8 cellular contexts compared by ENCODE assay signal in genomic region chr12:111685811-111686573, GRCh38. TPM values are rescaled to one million over a fixed set of nuclear protein-coding genes. Genes with fewer than 3 reads are reported as not detected.
A peak's percentile ranks its signal among the peaks of the same experiment; 100 is the strongest.
DNase-seq lines count a peak whose midpoint lies in the region; ATAC-seq and TF ChIP-seq lines count a peak whose summit lies in the region.

TSS of gene ACAD10 (plus strand) at chr12:111686053. CDS start at chr12:111692710, 6,657 bp downstream.
TSS of gene BRAP (minus strand) at chr12:111685956. CDS start at chr12:111685792, 164 bp downstream.

- no peaks in the 10 kb centered on the region for H3K9me3 ChIP-seq in heart right ventricle

- no peaks in the 10 kb centered on the region for H3K27me3 ChIP-seq in heart right ventricle

- H3K27me3 Mint-ChIP-seq in type B pancreatic cell, result no peaks in the 10 kb centered on the region

- H3K9me3 Mint-ChIP-seq in type B pancreatic cell, result no peaks in the 10 kb centered on the region

- H3K4me1 ChIP-seq in heart right ventricle, result peaks cover 8 to 34% (median 29%) of the 10 kb centered on the region in 9 donors

- peak; percentile 62 for DNase-seq in NCI-H1694 (lab: John Stamatoyannopoulos, UW)
- peak; percentile 53 for DNase-seq in amniotic stem cell (lab: John Stamatoyannopoulos, UW)
- peak; percentile 94 to 96 for DNase-seq in heart right ventricle
- DNase-seq in posterior cingulate gyrus, result peak; percentile 87 to 98 (median 90)
- peak; percentile 96 for DNase-seq in type B pancreatic cell (ENCODE audit: extremely low spot score, unreplicated experiment)

- TF ChIP-seq CTCF in heart right ventricle (IDR thresholded peaks at IDR 0.05) (peak in 2 of 9 donors; percentile 15 to 23), type B pancreatic cell (conservative IDR thresholded peaks at IDR 0.05) (no peak)

- peaks cover 0 to 28% (median 10%) of the 10 kb centered on the region in 9 donors for H3K36me3 ChIP-seq in heart right ventricle

- intact Hi-C loops in T-helper 1 cell treated with Interleukin-12 subunit alpha and Interleukin-12 subunit beta and Interleukin-4 antibody, amounts not matched to agents 30 ng/mL and 1 ng/mL, for 36 hours (cut with micrococcal nuclease), result loop anchor here (1.0 to 5.0 kb wide), 11 partner anchors 87 to 723 kb away; partner anchors contain the start of genes ATXN2, ERP29, NAA25 and RPL6
- intact Hi-C loops in heart right ventricle (cut with DNase I), result no loop called here
- intact Hi-C loops in posterior cingulate gyrus (cut with DNase I), result loop anchor here (2.0 kb wide), 1 partner anchor 87 kb away; the partner anchor contains the start of gene ATXN2

- peak within 1 kb of the TSS; percentile 99 for H3K4me3 Mint-ChIP-seq in type B pancreatic cell

- peaks cover 11% of the 10 kb centered on the region for H3K36me3 Mint-ChIP-seq in type B pancreatic cell

- peak within 1 kb of the TSS; percentile 72 to 99 (median 90) for H3K4me3 ChIP-seq in heart right ventricle

- peaks cover 18% of the 10 kb centered on the region for H3K4me1 Mint-ChIP-seq in type B pancreatic cell (ENCODE audit: unreplicated experiment)

- TF ChIP-seq POLR2A in GM15510 (IDR thresholded peaks at IDR 0.05; ENCODE audit: borderline replicate concordance, extremely low read depth, insufficient read length), result peak; percentile 91

- peak within 1 kb of the TSS; percentile 96 for H3K27ac Mint-ChIP-seq in type B pancreatic cell

- WGBS in heart right ventricle, 2 donors, result 0 to 1% methylated on average over 53 to 63 of the region's 63 CpGs

- ATAC-seq in HG02884 (IDR thresholded peaks at IDR 0.05; ENCODE audit: unreplicated experiment) (peak; percentile 76), heart right ventricle (peak; percentile 93 to 99 (median 99))

- peak within 1 kb of the TSS; percentile 74 to 96 (median 92) for H3K27ac ChIP-seq in heart right ventricle

RNA-seq across cellular contexts. Expression of gene ACAD10, which starts in this region (rescaled TPM):
- 27.7 and 29.5 TPM in 2 replicates for total RNA-seq in T-helper 1 cell treated with Interleukin-12 subunit alpha and Interleukin-12 subunit beta and Interleukin-4 antibody, amounts not matched to agents 30 ng/mL and 1 ng/mL, for 36 hours
- total RNA-seq in heart right ventricle (10 to 100 TPM; 20.3 to 43.4 (median 35.6) TPM), type B pancreatic cell (ENCODE audit: low replicate concordance) (46.6 and 49.9 TPM in 2 replicates)
- polyA plus RNA-seq in heart right ventricle, result 10 to 100 TPM in 1 of 2 donors, 1 to 10 TPM in 1; 7.8 to 35.5 TPM

RNA-seq across cellular contexts. Expression of gene BRAP, which starts in this region (rescaled TPM):
- total RNA-seq in T-helper 1 cell treated with Interleukin-12 subunit alpha and Interleukin-12 subunit beta and Interleukin-4 antibody, amounts not matched to agents 30 ng/mL and 1 ng/mL, for 36 hours, result 21.7 and 21.9 TPM in 2 replicates
- total RNA-seq in heart right ventricle (10 to 100 TPM; 10.6 to 18.5 (median 14.9) TPM), type B pancreatic cell (ENCODE audit: low replicate concordance) (20.9 and 23.9 TPM in 2 replicates)
- 1 to 10 TPM; 5.9 to 7.8 TPM for polyA plus RNA-seq in heart right ventricle

Comparison
In these comparisons a context has a peak if more than half of its experiments do, and no peak if none do; other contexts are left out.
1. Peak in every context shown above with its lines: DNase-seq, ATAC-seq, H3K4me3 ChIP-seq and H3K27ac ChIP-seq.
2. intact Hi-C loops: an anchor here in T-helper 1 cell treated with Interleukin-12 subunit alpha and Interleukin-12 subunit beta and Interleukin-4 antibody, amounts not matched to agents 30 ng/mL and 1 ng/mL, for 36 hours (1.0 to 5.0 kb wide) and posterior cingulate gyrus (2.0 kb wide); none called in heart right ventricle.